In the genomic region with DNA sequence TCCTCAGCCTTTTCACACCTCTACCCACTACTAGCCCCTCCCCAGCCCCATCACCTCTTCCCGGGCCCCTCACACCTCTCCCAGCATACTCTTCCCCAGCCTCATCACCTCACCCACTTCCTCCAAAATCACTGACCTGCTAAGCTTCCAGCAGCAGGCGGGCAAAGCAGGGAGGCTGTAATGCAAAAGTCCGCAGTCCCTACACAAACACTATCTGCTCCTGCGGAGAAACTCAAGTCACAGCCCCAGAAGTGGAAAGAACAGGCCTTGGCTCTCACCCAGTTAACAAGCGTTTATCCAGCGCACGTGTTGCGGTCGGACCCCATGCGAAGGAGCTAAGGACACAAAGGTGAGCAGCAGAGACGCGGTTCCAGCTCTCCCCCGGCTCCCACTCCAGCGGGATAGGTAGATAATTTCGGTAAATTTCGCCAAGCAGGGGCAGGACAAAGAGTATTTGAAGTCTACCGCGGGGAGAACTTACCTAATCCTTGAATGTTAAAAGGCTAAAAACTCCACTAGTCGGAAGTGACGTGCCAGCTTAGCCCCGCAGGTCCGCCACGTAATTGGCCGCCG, we compare ENCODE assay signal across 8 cellular contexts. TPM values are rescaled to one million over a fixed set of nuclear protein-coding genes. Genes with fewer than 3 reads are reported as not detected.
DNase-seq lines count a peak whose midpoint lies in the region; ATAC-seq, FAIRE-seq and TF ChIP-seq lines count a peak whose summit lies in the region.

No MANE protein-coding gene starts in this region.

- peak overlapping the region; percentile 98 for H3K27ac Mint-ChIP-seq in CD8-positive, alpha-beta T cell
- peak overlapping the region; percentile 97 for H3K27ac Mint-ChIP-seq in activated naive CD8-positive, alpha-beta T cell treated with anti-CD3 and anti-CD28 coated beads, Interleukin-2, amount 10 ng/mL, durations not matched to agents 7 days and 5 days

- CTCF ChIA-PET in CD8-positive, alpha-beta T cell (lab: Charles Lee) = interaction anchor here (0.6 to 1.8 kb wide), 5 partner anchors 11 to 468 kb away, joined by 3 to 7 read pairs (median 4); no protein-coding TSS in a partner anchor

- H3K4me3 Mint-ChIP-seq in CD8-positive, alpha-beta T cell = peak overlapping the region; percentile 96
- peak overlapping the region; percentile 94 for H3K4me3 Mint-ChIP-seq in activated naive CD8-positive, alpha-beta T cell treated with anti-CD3 and anti-CD28 coated beads, Interleukin-2, amount 10 ng/mL, durations not matched to agents 7 days and 5 days

- H3K9ac ChIP-seq in HUES6 (ENCODE audit: low read length) (peak overlapping the region; percentile 81), iPS-15b (ENCODE audit: low read depth, low read length) (peak overlapping the region; percentile 92)

- H3K27me3 ChIP-seq in CD8-positive, alpha-beta T cell (ENCODE audit: insufficient read depth, low read length) = no peaks in the 10 kb centered on the region
- H3K27me3 ChIP-seq in HUES6 (ENCODE audit: control insufficient read depth, insufficient read depth, low read length) = no peaks in the 10 kb centered on the region
- H3K27me3 ChIP-seq in iPS-15b (ENCODE audit: control insufficient read depth, insufficient read depth, low read length) = no peaks in the 10 kb centered on the region

- H3K4me1 Mint-ChIP-seq in CD8-positive, alpha-beta T cell (ENCODE audit: low read depth) = peaks cover 66% of the 10 kb centered on the region
- peaks cover 50% of the 10 kb centered on the region for H3K4me1 Mint-ChIP-seq in activated naive CD8-positive, alpha-beta T cell treated with anti-CD3 and anti-CD28 coated beads, Interleukin-2, amount 10 ng/mL, durations not matched to agents 7 days and 5 days

- intact Hi-C loops in CD8-positive, alpha-beta T cell (cut with DNase I, micrococcal nuclease) = loop anchor here (1.0 to 10.0 kb wide), 11 partner anchors 19 to 1459 kb away; a partner anchor contains a TSS

- POLR2A ChIA-PET in CD8-positive, alpha-beta T cell (lab: Charles Lee) = interaction anchor here (0.6 to 2.0 kb wide), 15 partner anchors 8 to 588 kb away, joined by 3 to 15 read pairs (median 5); a partner anchor contains a TSS
- POLR2A ChIA-PET in activated naive CD8-positive, alpha-beta T cell treated with anti-CD3 and anti-CD28 coated beads, Interleukin-2, amount 10 ng/mL, durations not matched to agents 7 days and 5 days (lab: Charles Lee) = interaction anchor here (0.5 to 2.7 kb wide), 14 partner anchors 9 to 391 kb away, joined by 3 to 33 read pairs (median 3); a partner anchor contains a TSS

- TF ChIP-seq CTCF in CD8-positive, alpha-beta T cell (IDR thresholded peaks at IDR 0.05) = no peak

- H3K36me3 Mint-ChIP-seq in CD8-positive, alpha-beta T cell = peaks cover 42% of the 10 kb centered on the region
- peaks cover 20% of the 10 kb centered on the region for H3K36me3 Mint-ChIP-seq in activated naive CD8-positive, alpha-beta T cell treated with anti-CD3 and anti-CD28 coated beads, Interleukin-2, amount 10 ng/mL, durations not matched to agents 7 days and 5 days

- no peaks in the 10 kb centered on the region for H3K27me3 Mint-ChIP-seq in CD8-positive, alpha-beta T cell (ENCODE audit: low read depth)
- no peaks in the 10 kb centered on the region for H3K27me3 Mint-ChIP-seq in activated naive CD8-positive, alpha-beta T cell treated with anti-CD3 and anti-CD28 coated beads, Interleukin-2, amount 10 ng/mL, durations not matched to agents 7 days and 5 days

- H3K36me3 ChIP-seq in CD8-positive, alpha-beta T cell (ENCODE audit: insufficient read depth, low read length) = peaks cover 12% of the 10 kb centered on the region
- H3K36me3 ChIP-seq in HUES6 (ENCODE audit: control insufficient read depth, insufficient read depth, low read length) = peaks cover 23% of the 10 kb centered on the region
- peaks cover 5% of the 10 kb centered on the region for H3K36me3 ChIP-seq in iPS-15b (ENCODE audit: control insufficient read depth, insufficient read depth, low read length)

- H3K9me3 ChIP-seq in CD8-positive, alpha-beta T cell (ENCODE audit: low read length) = no peaks in the 10 kb centered on the region
- no peaks in the 10 kb centered on the region for H3K9me3 ChIP-seq in HUES6 (ENCODE audit: control insufficient read depth, insufficient read depth, low read depth, low read length)
- H3K9me3 ChIP-seq in iPS-15b (ENCODE audit: control insufficient read depth, insufficient read depth, low read length) = no peaks in the 10 kb centered on the region

- H3K27ac ChIP-seq in CD8-positive, alpha-beta T cell (ENCODE audit: low read depth, low read length) = peak overlapping the region; percentile 95
- peak overlapping the region; percentile 98 for H3K27ac ChIP-seq in HUES6 (ENCODE audit: low read depth, low read length)
- peak overlapping the region; percentile 93 to 99 (median 98) for H3K27ac ChIP-seq in skin epidermis

- H3K9me3 Mint-ChIP-seq in CD8-positive, alpha-beta T cell = no peaks in the 10 kb centered on the region
- H3K9me3 Mint-ChIP-seq in activated naive CD8-positive, alpha-beta T cell treated with anti-CD3 and anti-CD28 coated beads, Interleukin-2, amount 10 ng/mL, durations not matched to agents 7 days and 5 days = no peaks in the 10 kb centered on the region

- peak overlapping the region; percentile 74 for H3K4me3 ChIP-seq in CD8-positive, alpha-beta T cell (ENCODE audit: low read depth, low read length)
- H3K4me3 ChIP-seq in HUES6 (ENCODE audit: low read depth, low read length) (peak overlapping the region; percentile 99), iPS-15b (ENCODE audit: low read depth, low read length) (peak overlapping the region; percentile 92), skin epidermis (peak overlapping the region; percentile 73 to 97 (median 89))

- ATAC-seq in CD8-positive, alpha-beta T cell = peak; percentile 27
- ATAC-seq in GM21390 (IDR thresholded peaks at IDR 0.05; ENCODE audit: unreplicated experiment) = peak; percentile 5
- peak; percentile 37 for ATAC-seq in activated naive CD8-positive, alpha-beta T cell treated with anti-CD3 and anti-CD28 coated beads, Interleukin-2, amount 10 ng/mL, durations not matched to agents 7 days and 5 days (ENCODE audit: low read depth)

- FAIRE-seq in RCC 7860 (lab: Jason Lieb, UNC) = no peak

- peaks cover 48% of the 10 kb centered on the region for H3K4me1 ChIP-seq in CD8-positive, alpha-beta T cell (ENCODE audit: insufficient read depth, low read length)
- H3K4me1 ChIP-seq in HUES6 (ENCODE audit: control insufficient read depth, insufficient read depth, low read length) (peaks cover 36% of the 10 kb centered on the region), iPS-15b (ENCODE audit: control insufficient read depth, insufficient read depth, low read length) (peaks cover 16% of the 10 kb centered on the region)

- peak in 4 of 7 experiments; percentile 62 to 76 (median 70) for DNase-seq in CD8-positive, alpha-beta T cell
- DNase-seq in RCC 7860 (ENCODE audit: low spot score) (peak; percentile 46), COLO829 (ENCODE audit: low spot score) (no peak)
- peak; percentile 74 for DNase-seq in activated naive CD8-positive, alpha-beta T cell treated with anti-CD3 and anti-CD28 coated beads, Interleukin-2, amount 10 ng/mL, durations not matched to agents 7 days and 5 days

RNA-seq across cellular contexts. Expression of a gene that starts 0.8 kb away (rescaled TPM):
- total RNA-seq in CD8-positive, alpha-beta T cell = 10 to 100 TPM; 50.7 to 58.5 TPM
- total RNA-seq in activated naive CD8-positive, alpha-beta T cell treated with anti-CD3 and anti-CD28 coated beads, Interleukin-2, amount 10 ng/mL, durations not matched to agents 7 days and 5 days = 10 to 100 TPM; 24.1 to 24.2 TPM

RNA-seq across cellular contexts. Expression of a gene that starts 19.0 kb away (rescaled TPM):
- total RNA-seq in CD8-positive, alpha-beta T cell = 10 to 100 TPM; 51.0 to 52.4 TPM
- total RNA-seq in activated naive CD8-positive, alpha-beta T cell treated with anti-CD3 and anti-CD28 coated beads, Interleukin-2, amount 10 ng/mL, durations not matched to agents 7 days and 5 days = 10 to 100 TPM; 43.0 to 49.3 TPM
